11 cellular contexts compared by ENCODE assay signal in the genomic region with DNA sequence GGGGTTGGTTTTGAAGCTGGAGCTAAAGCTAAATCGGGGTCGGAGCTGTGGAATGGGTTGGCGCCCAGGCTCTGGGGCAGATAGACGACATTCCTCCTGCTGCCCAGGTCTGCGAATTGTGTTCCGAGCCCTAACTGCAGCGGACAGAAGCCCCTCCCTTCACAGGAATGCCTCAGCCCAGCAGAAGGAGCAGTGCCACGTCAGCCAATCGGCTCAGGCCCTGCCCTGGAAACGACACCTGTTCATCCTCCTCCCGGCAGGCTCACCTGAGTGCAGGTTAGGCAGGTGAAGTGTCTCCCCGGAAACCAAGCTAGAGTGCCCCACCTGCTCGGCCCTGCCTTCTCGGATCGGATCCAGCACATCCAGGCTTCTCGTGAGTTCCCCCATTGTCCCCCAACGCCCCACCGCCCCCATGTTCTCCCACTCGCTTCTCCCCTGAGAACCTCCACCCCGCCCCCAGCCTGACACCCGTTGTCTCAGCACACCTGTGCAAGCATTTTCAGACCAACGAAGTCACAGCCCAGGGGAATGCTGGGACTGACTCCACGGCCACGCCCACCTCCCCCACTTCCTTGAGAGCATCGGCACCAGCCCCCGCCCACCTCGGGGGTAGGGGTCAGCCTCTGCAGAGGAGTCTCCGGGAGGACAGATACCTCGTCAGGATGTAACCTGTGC. TPM values are rescaled to one million over a fixed set of nuclear protein-coding genes. Genes with fewer than 3 reads are reported as not detected.
A peak's percentile ranks its signal among the peaks of the same experiment; 100 is the strongest.
DNase-seq lines count a peak whose midpoint lies in the region; ATAC-seq, FAIRE-seq and TF ChIP-seq lines count a peak whose summit lies in the region.
"Had no signal": no experiment of that assay in that cellular context is flagged by ENCODE, and none has a peak within 500 bp of the region (broad histone marks: within the 10 kb centered on the region; RNA-seq: fewer than 3 reads in every experiment).

No MANE protein-coding gene starts in this region.

- intact Hi-C loops in Right ventricle myocardium superior (cut with DNase I) (no loop called here), Right ventricle myocardium inferior (cut with DNase I) (no loop called here)

- peak overlapping the region; percentile 34 for H2AFZ ChIP-seq in astrocyte (ENCODE audit: low read depth, low read length)

- no peak overlapping the region for H3K27ac Mint-ChIP-seq in astrocyte (ENCODE audit: unreplicated experiment)
- H3K27ac Mint-ChIP-seq: T-helper 1 cell treated with Interleukin-12 subunit alpha and Interleukin-12 subunit beta and Interleukin-4 antibody, amounts not matched to agents 30 μg/mL and 1 μg/mL, for 36 hours had no signal

- H3K4me2 ChIP-seq in astrocyte (ENCODE audit: low read length), result peak overlapping the region; percentile 71

- H3K4me3 ChIP-seq in astrocyte (ENCODE audit: insufficient read depth, low read depth, low read length) (peak overlapping the region; percentile 5), upper lobe of left lung (peak overlapping the region in 3 of 4 donors; percentile 38 to 52 (median 51))

- TF ChIP-seq EP300 in upper lobe of left lung (IDR thresholded peaks at IDR 0.05), result no peak

- H3K27ac ChIP-seq in astrocyte (ENCODE audit: low read depth, low read length) (no peak overlapping the region), upper lobe of left lung (peak overlapping the region; percentile 85 to 94 (median 90))

- DNase-seq in Right ventricle myocardium superior (no peak), Right ventricle myocardium inferior (ENCODE audit: missing footprints) (no peak), astrocyte (ENCODE audit: low read depth) (no peak), left kidney (ENCODE audit: low read depth, low spot score) (peak; percentile 81), upper lobe of left lung (peak in 1 of 2 donors; percentile 96), NOMO-1 treated with dmso at 0.1 percent for 144 hours (lab: John Stamatoyannopoulos, UW; ENCODE audit: unreplicated experiment) (no peak)

- H3K27me3 Mint-ChIP-seq in astrocyte (ENCODE audit: low read depth, unreplicated experiment), result peaks cover 7% of the 10 kb centered on the region

- no peaks in the 10 kb centered on the region for H3K79me2 ChIP-seq in astrocyte (ENCODE audit: insufficient read depth, low read length)

- no peak overlapping the region for H3K9ac ChIP-seq in astrocyte (ENCODE audit: low read length)

- TF ChIP-seq POLR2A in upper lobe of left lung (IDR thresholded peaks at IDR 0.05), result peak in 3 of 4 donors; percentile 31 to 82 (median 71)

- ATAC-seq in Right ventricle myocardium superior (ENCODE audit: poor library complexity), result peak; percentile 53
- no peak for ATAC-seq in Right ventricle myocardium inferior
- ATAC-seq in upper lobe of left lung (ENCODE audit: low FRiP score in 2 of 2), result peak; percentile 70 to 93
- no peak for ATAC-seq in HG03159 (IDR thresholded peaks at IDR 0.05; ENCODE audit: unreplicated experiment)
- ATAC-seq in GM21515 (IDR thresholded peaks at IDR 0.05; ENCODE audit: unreplicated experiment), result no peak

- H4K20me1 ChIP-seq in astrocyte (ENCODE audit: insufficient read depth, low read length), result no peaks in the 10 kb centered on the region

- H3K27me3 ChIP-seq in astrocyte (ENCODE audit: insufficient read depth, low read length) (peaks cover 2% of the 10 kb centered on the region), upper lobe of left lung (no peaks in the 10 kb centered on the region)

- no peaks in the 10 kb centered on the region for H3K9me3 ChIP-seq in astrocyte (ENCODE audit: insufficient read depth, low read depth, low read length)
- no peaks in the 10 kb centered on the region for H3K9me3 ChIP-seq in upper lobe of left lung

- no peaks in the 10 kb centered on the region for H3K36me3 ChIP-seq in astrocyte (ENCODE audit: insufficient read depth, low read length)
- H3K36me3 ChIP-seq in upper lobe of left lung, result peaks cover 0 to 12% (median 0%) of the 10 kb centered on the region in 4 donors

- no peak for FAIRE-seq in astrocyte (lab: Jason Lieb, UNC)
- FAIRE-seq: G401.6 had no signal

- H3K4me1 ChIP-seq in astrocyte (ENCODE audit: insufficient read depth, low read length), result peaks cover 7% of the 10 kb centered on the region
- H3K4me1 ChIP-seq in upper lobe of left lung, result peaks cover 30 to 55% (median 45%) of the 10 kb centered on the region in 4 donors

- peak overlapping the region; percentile 64 for H3K4me3 Mint-ChIP-seq in astrocyte (ENCODE audit: unreplicated experiment)
- H3K4me3 Mint-ChIP-seq: T-helper 1 cell treated with Interleukin-12 subunit alpha and Interleukin-12 subunit beta and Interleukin-4 antibody, amounts not matched to agents 30 μg/mL and 1 μg/mL, for 36 hours had no signal

- WGBS in upper lobe of left lung, 2 donors, result 9 to 17% methylated on average over 4 to 25 of the region's 29 CpGs

- H3K9me3 Mint-ChIP-seq in astrocyte (ENCODE audit: unreplicated experiment), result peaks cover 7% of the 10 kb centered on the region

- H3K4me1 Mint-ChIP-seq in astrocyte (ENCODE audit: low read depth, unreplicated experiment), result peaks cover 4% of the 10 kb centered on the region

- H3K36me3 Mint-ChIP-seq in astrocyte (ENCODE audit: low read depth, unreplicated experiment), result peaks cover 4% of the 10 kb centered on the region

- TF ChIP-seq CTCF in astrocyte (IDR thresholded peaks at IDR 0.05; ENCODE audit: insufficient read depth, low read depth, low read length) (no peak), upper lobe of left lung (IDR thresholded peaks at IDR 0.05) (no peak)

RNA-seq across cellular contexts. Expression of a gene that starts 0.8 kb away (rescaled TPM):
- not detected for total RNA-seq in Right ventricle myocardium superior
- total RNA-seq in Right ventricle myocardium inferior, result not detected
- total RNA-seq in astrocyte, result 0.36 and 0.64 TPM in 2 replicates
- total RNA-seq in upper lobe of left lung, result 100 to 1,000 TPM; 144 to 302 (median 227) TPM
- total RNA-seq: myocyte had no signal

RNA-seq across cellular contexts. Expression of a gene that starts 14.8 kb away (rescaled TPM):
- not detected for total RNA-seq in Right ventricle myocardium superior
- not detected for total RNA-seq in Right ventricle myocardium inferior
- total RNA-seq in astrocyte, result 0.50 and 0.84 TPM in 2 replicates
- total RNA-seq in upper lobe of left lung, result 10 to 100 TPM; 12.5 to 38.3 (median 27.1) TPM
- total RNA-seq: myocyte had no signal

RNA-seq across cellular contexts. Expression of a gene that starts 30.2 kb away (rescaled TPM):
- total RNA-seq in Right ventricle myocardium superior (18.5 TPM), Right ventricle myocardium inferior (22.2 TPM), astrocyte (0.87 and 0.98 TPM in 2 replicates), upper lobe of left lung (100 to 1,000 TPM in 1 of 6 donors, 10 to 100 TPM in 5; 23.9 to 170 (median 51.4) TPM)

Comparison
In these comparisons a context has a peak if more than half of its experiments do, and no peak if none do; other contexts are left out.
1. ATAC-seq: peak in Right ventricle myocardium superior (single experiment) and upper lobe of left lung (2 of 2); none in Right ventricle myocardium inferior (single experiment), HG03159 (single experiment) and GM21515 (single experiment).
2. RNA of a gene that starts 0.8 kb away (total RNA-seq): 144 to 302 TPM in upper lobe of left lung; 0.36 to 0.64 TPM in astrocyte, not detected in Right ventricle myocardium inferior (single experiment) and not detected in Right ventricle myocardium superior (single experiment); every median in the first group is over 10 times any median in the second.